Comparison of ENCODE assay signal across 3 cellular contexts in genomic region chr16:783404-784161, GRCh38.
TF ChIP-seq lines count a peak whose summit lies in the region.

No MANE protein-coding gene starts in this region.

TF ChIP-seq in SK-N-SH treated with all-trans-retinoic acid at 6 μM for 48 hours, 23 proteins besides CTCF, POLR2A, EP300 and RAD21:
- no peak for TF ChIP-seq SNAI2 (CRISPR knock-in tag; IDR thresholded peaks at IDR 0.05)

TF ChIP-seq in SK-N-SH, 30 proteins besides CTCF, POLR2A, EP300 and RAD21:
- no peak for TF ChIP-seq CHD2 (IDR thresholded peaks at IDR 0.05; ENCODE audit: low read length, partially characterized antibody)
- TF ChIP-seq SMC3 (IDR thresholded peaks at IDR 0.05; ENCODE audit: low read depth, low read length): no peak
- no peak for TF ChIP-seq FOXM1 (IDR thresholded peaks at IDR 0.05; ENCODE audit: low read depth)
- no peak for TF ChIP-seq ELF1 (IDR thresholded peaks at IDR 0.05)
- no peak for TF ChIP-seq FOXJ3 (CRISPR knock-in tag; IDR thresholded peaks at IDR 0.05)
- no peak for TF ChIP-seq YY1 (IDR thresholded peaks at IDR 0.05; ENCODE audit: low read depth)

TF ChIP-seq in GM12878, 131 proteins besides CTCF, POLR2A, EP300 and RAD21:
- 0 out of 2 replicates have a peak, but pooled peaks have one; percentile 30 for TF ChIP-seq POLR2AphosphoS2 (IDR thresholded peaks at IDR 0.05; ENCODE audit: low read depth, low read length)
- TF ChIP-seq SMAD5 (IDR thresholded peaks at IDR 0.05; ENCODE audit: low read depth): no peak
TF ChIP-seq in GM12878: peak in this region for 1.
